Comparison of ENCODE assay signal across 8 cellular contexts in the genomic region with DNA sequence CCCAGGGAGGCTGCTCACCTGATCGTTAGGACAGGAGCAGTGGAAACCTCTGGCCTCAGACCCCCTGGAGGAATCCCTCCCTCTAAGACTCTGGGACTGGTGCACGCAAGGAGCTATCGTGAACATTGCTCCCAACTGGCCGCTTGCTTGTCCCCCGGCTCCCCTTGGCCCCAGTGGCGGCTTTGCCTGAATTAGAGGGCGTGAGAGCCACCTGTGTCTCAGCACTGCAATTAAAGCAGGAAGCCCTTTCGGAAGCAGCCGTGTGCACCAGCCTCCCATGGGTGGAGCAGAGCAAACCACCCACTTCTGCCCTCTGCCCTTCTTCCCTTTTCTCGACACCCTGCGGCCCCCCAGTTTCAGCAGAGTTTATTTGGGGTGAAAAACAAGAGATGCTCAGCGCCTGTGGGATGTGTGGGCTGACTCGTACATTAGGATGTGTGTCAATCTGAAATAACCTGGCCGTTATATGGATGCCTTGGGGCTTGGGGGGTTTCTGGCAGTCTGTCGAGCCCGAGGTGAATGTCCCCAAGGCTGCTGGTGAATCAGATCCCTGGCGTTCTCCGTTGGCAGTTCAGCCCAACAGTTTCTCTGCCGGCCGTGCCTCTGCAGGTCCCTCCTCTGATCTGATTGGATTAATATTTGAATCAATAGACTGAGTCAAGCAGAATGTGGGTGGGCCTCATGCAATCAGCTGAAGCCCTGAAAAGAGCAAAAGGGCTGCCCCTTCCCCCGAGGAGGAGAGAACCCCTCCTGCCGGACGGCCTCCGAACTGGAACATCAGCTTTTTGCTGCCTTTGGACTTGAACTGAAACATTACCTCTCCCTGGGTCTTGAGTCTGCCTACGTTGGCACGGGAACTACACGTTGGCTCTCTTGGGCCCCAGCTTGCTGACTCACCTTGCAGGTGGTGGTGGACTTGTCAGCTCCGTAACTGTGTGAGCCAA. TPM values are rescaled to one million over a fixed set of nuclear protein-coding genes. Genes with fewer than 3 reads are reported as not detected.
DNase-seq lines count a peak whose midpoint lies in the region; ATAC-seq and TF ChIP-seq lines count a peak whose summit lies in the region.

No MANE protein-coding gene starts in this region.

- peaks cover 99% of the 10 kb centered on the region for H3K27me3 ChIP-seq in left ventricle myocardium inferior (ENCODE audit: low read depth)
- peaks cover 13 to 82% of the 10 kb centered on the region in 2 experiments for H3K27me3 ChIP-seq in mesenchymal stem cell (ENCODE audit: control insufficient read depth in 1 of 2, insufficient read depth in 1 of 2, low read length in 2 of 2)
- peaks cover 0 to 19% (median 11%) of the 10 kb centered on the region in 3 donors for H3K27me3 ChIP-seq in psoas muscle (ENCODE audit: insufficient read depth in 3 of 3, low read length in 2 of 3)

- no peak overlapping the region for H3K9ac ChIP-seq in mesenchymal stem cell (ENCODE audit: low read length)

- ATAC-seq in left cardiac atrium (peak; percentile 34 to 35), HG03135 (IDR thresholded peaks at IDR 0.05; ENCODE audit: unreplicated experiment) (no peak), psoas muscle (no peak)

- H3K79me1 ChIP-seq in mesenchymal stem cell (replicated peaks; ENCODE audit: low read length, poor library complexity, severe bottlenecking): no peaks in the 10 kb centered on the region

- no peak overlapping the region for H2BK120ac ChIP-seq in mesenchymal stem cell (ENCODE audit: low read depth, low read length)

- no peaks in the 10 kb centered on the region for H3K36me3 Mint-ChIP-seq in activated T-cell treated with anti-CD3 and anti-CD28 coated beads, Interleukin-2, amount 50 U/mL, for 24 hours (ENCODE audit: low read depth)

- H3K4me3 Mint-ChIP-seq in activated T-cell treated with anti-CD3 and anti-CD28 coated beads, Interleukin-2, amount 50 U/mL, for 24 hours: peak overlapping the region; percentile 68

- DNase-seq in left cardiac atrium (no peak), left ventricle myocardium inferior (no peak), NCI-H69 (lab: John Stamatoyannopoulos, UW) (peak; percentile 83), mesenchymal stem cell (no peak), COLO829 (ENCODE audit: low spot score) (no peak), psoas muscle (no peak)
- peak; percentile 64 for DNase-seq in activated T-cell treated with anti-CD3 and anti-CD28 coated beads, Interleukin-2, amount 50 U/mL, for 24 hours

- no peak overlapping the region for H3K14ac ChIP-seq in mesenchymal stem cell (ENCODE audit: low read length in 2 of 2)

- no peak overlapping the region for H2BK15ac ChIP-seq in mesenchymal stem cell (ENCODE audit: low read depth, poor library complexity, severe bottlenecking)

- H4K8ac ChIP-seq in mesenchymal stem cell (ENCODE audit: low read length): peak overlapping the region; percentile 39

- no peak overlapping the region for H2AFZ ChIP-seq in mesenchymal stem cell (ENCODE audit: low read depth, low read length)

- intact Hi-C loops in left cardiac atrium (cut with DNase I): no loop called here
- intact Hi-C loops in left ventricle myocardium inferior (cut with micrococcal nuclease): no loop called here
- intact Hi-C loops in psoas muscle (cut with DNase I): no loop called here

- 91% methylated on average over 26 of the region's 28 CpGs for WGBS in mesenchymal stem cell
- WGBS in psoas muscle, 3 donors: 55 to 60% (median 60%) methylated on average over 28 of the region's 28 CpGs

- no peak overlapping the region for H3K4ac ChIP-seq in mesenchymal stem cell (ENCODE audit: low read depth in 1 of 2, low read length in 2 of 2)

- no peak overlapping the region for H3K4me3 ChIP-seq in left ventricle myocardium inferior
- H3K4me3 ChIP-seq in mesenchymal stem cell (ENCODE audit: insufficient read depth in 1 of 2, low read depth in 1 of 2, low read length in 2 of 2): no peak overlapping the region
- no peak overlapping the region for H3K4me3 ChIP-seq in psoas muscle

- peak overlapping the region; percentile 85 for H3K27ac Mint-ChIP-seq in activated T-cell treated with anti-CD3 and anti-CD28 coated beads, Interleukin-2, amount 50 U/mL, for 24 hours

- H2AK5ac ChIP-seq in mesenchymal stem cell (ENCODE audit: low read length, severe bottlenecking): no peak overlapping the region

- H3K4me1 Mint-ChIP-seq in activated T-cell treated with anti-CD3 and anti-CD28 coated beads, Interleukin-2, amount 50 U/mL, for 24 hours (ENCODE audit: low read depth): peaks cover 48% of the 10 kb centered on the region

- TF ChIP-seq CTCF in left ventricle myocardium inferior (IDR thresholded peaks at IDR 0.05; ENCODE audit: borderline replicate concordance): no peak
- TF ChIP-seq CTCF in psoas muscle (IDR thresholded peaks at IDR 0.05): no peak

- H3K4me2 ChIP-seq in mesenchymal stem cell (ENCODE audit: low read length, poor library complexity, severe bottlenecking): no peak overlapping the region

- H3K4me1 ChIP-seq in left ventricle myocardium inferior: no peaks in the 10 kb centered on the region
- peaks cover 1% of the 10 kb centered on the region for H3K4me1 ChIP-seq in mesenchymal stem cell (ENCODE audit: control insufficient read depth, insufficient read depth, low read depth, low read length)
- no peaks in the 10 kb centered on the region for H3K4me1 ChIP-seq in psoas muscle

- H3K36me3 ChIP-seq in left ventricle myocardium inferior: no peaks in the 10 kb centered on the region
- no peaks in the 10 kb centered on the region for H3K36me3 ChIP-seq in mesenchymal stem cell (ENCODE audit: control insufficient read depth in 1 of 2, insufficient read depth in 2 of 2, low read depth in 1 of 2, low read length in 2 of 2)
- H3K36me3 ChIP-seq in psoas muscle (ENCODE audit: insufficient read depth in 1 of 2, low read depth in 1 of 2): no peaks in the 10 kb centered on the region

- no peak overlapping the region for H4K91ac ChIP-seq in mesenchymal stem cell (ENCODE audit: low read length)

- H2BK12ac ChIP-seq in mesenchymal stem cell (ENCODE audit: low read length in 2 of 2): peak overlapping the region in 1 of 2 experiments; percentile 38

- no peak overlapping the region for H3K18ac ChIP-seq in mesenchymal stem cell (ENCODE audit: low read depth in 1 of 2, low read length in 2 of 2)

- no peaks in the 10 kb centered on the region for H3K27me3 Mint-ChIP-seq in activated T-cell treated with anti-CD3 and anti-CD28 coated beads, Interleukin-2, amount 50 U/mL, for 24 hours

- H3K23ac ChIP-seq in mesenchymal stem cell (ENCODE audit: low read length in 2 of 2): no peak overlapping the region

- H3K9me3 Mint-ChIP-seq in activated T-cell treated with anti-CD3 and anti-CD28 coated beads, Interleukin-2, amount 50 U/mL, for 24 hours: no peaks in the 10 kb centered on the region

- H3K9me3 ChIP-seq in left ventricle myocardium inferior (replicated peaks): no peaks in the 10 kb centered on the region
- no peaks in the 10 kb centered on the region for H3K9me3 ChIP-seq in mesenchymal stem cell (ENCODE audit: control insufficient read depth, low read length)
- no peaks in the 10 kb centered on the region for H3K9me3 ChIP-seq in psoas muscle

- no peak overlapping the region for H3K27ac ChIP-seq in left ventricle myocardium inferior (replicated peaks)
- H3K27ac ChIP-seq in mesenchymal stem cell (ENCODE audit: low read length, poor library complexity, severe bottlenecking): no peak overlapping the region
- no peak overlapping the region for H3K27ac ChIP-seq in psoas muscle

- no peak overlapping the region for H2BK5ac ChIP-seq in mesenchymal stem cell (ENCODE audit: low read depth, low read length, poor library complexity, severe bottlenecking)

RNA-seq across cellular contexts. Expression of a gene that starts 7.3 kb away (rescaled TPM):
- total RNA-seq in left cardiac atrium (not detected), left ventricle myocardium inferior (0.08 TPM), psoas muscle (not detected)
- polyA plus RNA-seq in mesenchymal stem cell (2013, experiment 1 of 2): 0.07 TPM
- 0.07 TPM for polyA plus RNA-seq in mesenchymal stem cell (2013, experiment 2 of 2)
- not detected for polyA plus RNA-seq in psoas muscle

RNA-seq across cellular contexts. Expression of a gene that starts 53.7 kb away (rescaled TPM):
- 10 to 100 TPM in 1 of 2 donors, 1 to 10 TPM in 1; 5.7 to 14.7 TPM for total RNA-seq in left cardiac atrium
- total RNA-seq in left ventricle myocardium inferior: 4.9 TPM
- 9.7 TPM for polyA plus RNA-seq in mesenchymal stem cell (2013, experiment 1 of 2)
- 9.5 TPM for polyA plus RNA-seq in mesenchymal stem cell (2013, experiment 2 of 2)
- 1 to 10 TPM; 4.5 to 8.8 (median 4.6) TPM for total RNA-seq in psoas muscle
- 1 to 10 TPM in 2 of 3 donors, under 1 TPM in 1; 0.49 to 2.2 (median 1.2) TPM for polyA plus RNA-seq in psoas muscle

Comparison
In these comparisons a context has a peak if more than half of its experiments do, and no peak if none do; other contexts are left out.
1. ATAC-seq: peak in left cardiac atrium (2 of 2); none in HG03135 (single experiment) and psoas muscle (0 of 4).
2. DNase-seq: peak in NCI-H69 (single experiment) and activated T-cell treated with anti-CD3 and anti-CD28 coated beads, Interleukin-2, amount 50 U/mL, for 24 hours (single experiment); none in left cardiac atrium (single experiment), left ventricle myocardium inferior (single experiment), mesenchymal stem cell (single experiment), COLO829 (single experiment) and psoas muscle (0 of 2).